Comparison of ENCODE assay signal across 1 cellular context in the genomic region with DNA sequence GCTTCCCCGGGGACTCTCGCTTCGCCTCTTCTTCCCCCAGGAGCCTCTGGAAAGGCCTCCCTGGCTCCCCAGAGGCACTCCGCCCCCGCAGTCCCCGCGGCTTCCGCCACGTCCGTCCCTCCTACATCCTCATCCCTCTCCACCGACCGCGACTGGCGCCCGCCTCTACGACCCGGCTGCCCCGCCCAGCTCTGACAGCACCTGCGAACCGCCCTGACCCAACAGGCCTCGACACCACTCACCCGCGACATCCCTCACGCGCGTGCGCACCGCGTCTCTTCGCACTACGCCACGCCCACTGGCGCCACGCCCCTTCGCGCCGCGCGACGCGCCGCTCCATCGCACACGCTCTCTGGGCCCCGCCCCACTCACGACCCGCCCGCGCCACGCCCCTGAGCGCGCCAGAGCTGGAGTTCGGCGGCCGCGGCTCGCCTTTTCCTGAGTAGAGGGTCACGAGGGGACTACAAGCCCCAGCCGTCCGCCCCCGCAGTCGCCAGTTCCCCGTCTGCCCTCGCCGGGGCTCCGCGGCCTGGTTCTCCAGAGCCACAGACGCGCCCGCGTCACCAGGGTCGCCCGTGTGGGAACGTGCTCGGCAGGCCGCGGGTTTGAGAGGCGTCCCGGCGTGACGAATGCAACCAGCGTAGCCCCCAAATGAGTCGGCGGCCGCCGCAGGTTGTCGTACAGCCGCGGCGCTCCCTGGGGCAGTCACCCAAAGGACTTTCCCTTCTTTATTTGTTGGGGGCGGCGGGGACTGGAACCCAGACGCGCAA.
TF ChIP-seq lines count a peak whose summit lies in the region.

No MANE protein-coding gene starts in this region.

TF ChIP-seq in HepG2, 621 proteins besides CTCF, POLR2A, EP300 and RAD21 (continued from another document and continues in another):
- peak; percentile 97; the same call in 1 of the 2 replicates for TF ChIP-seq ZNF558 (CRISPR knock-in tag; IDR thresholded peaks at IDR 0.05; ENCODE audit: borderline replicate concordance)
- peak; percentile 88 for TF ChIP-seq ZBTB20 (CRISPR knock-in tag; IDR thresholded peaks at IDR 0.05; ENCODE audit: borderline replicate concordance, low read depth)
- TF ChIP-seq FLYWCH1 (CRISPR knock-in tag; IDR thresholded peaks at IDR 0.05): no peak; the same call in 1 of the 2 replicates
- peak; percentile 77 for TF ChIP-seq PHF20 (CRISPR knock-in tag; IDR thresholded peaks at IDR 0.05)
- TF ChIP-seq GATAD2A (CRISPR knock-in tag; IDR thresholded peaks at IDR 0.05): peak; percentile 47
- 0 out of 2 replicates have a peak, but pooled peaks have one; percentile 7 for TF ChIP-seq MYNN (CRISPR knock-in tag; IDR thresholded peaks at IDR 0.05; ENCODE audit: low read depth)
- TF ChIP-seq U2AF1 (optimal IDR thresholded peaks at IDR 0.05; ENCODE audit: low read depth, low read length): peak; percentile 37
- no peak for TF ChIP-seq SCMH1 (CRISPR knock-in tag; IDR thresholded peaks at IDR 0.05; ENCODE audit: borderline replicate concordance)
- TF ChIP-seq NAIF1 (CRISPR knock-in tag; IDR thresholded peaks at IDR 0.05; ENCODE audit: borderline replicate concordance): no peak; the same call in 1 of the 2 replicates
- peak; percentile 75 for TF ChIP-seq ZNF263 (CRISPR knock-in tag; IDR thresholded peaks at IDR 0.05)
- TF ChIP-seq NCOR1 (IDR thresholded peaks at IDR 0.05; ENCODE audit: borderline replicate concordance, low read length): no peak
- TF ChIP-seq, protein P1, sequence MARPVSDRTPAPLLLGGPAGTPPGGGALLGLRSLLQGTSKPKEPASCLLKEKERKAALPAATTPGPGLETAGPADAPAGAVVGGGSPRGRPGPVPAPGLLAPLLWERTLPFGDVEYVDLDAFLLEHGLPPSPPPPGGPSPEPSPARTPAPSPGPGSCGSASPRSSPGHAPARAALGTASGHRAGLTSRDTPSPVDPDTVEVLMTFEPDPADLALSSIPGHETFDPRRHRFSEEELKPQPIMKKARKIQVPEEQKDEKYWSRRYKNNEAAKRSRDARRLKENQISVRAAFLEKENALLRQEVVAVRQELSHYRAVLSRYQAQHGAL (CRISPR knock-in tag; IDR thresholded peaks at IDR 0.05; ENCODE audit: not compliant biosample characterization): peak; percentile 96
- no peak; the same call in none of the 2 replicates for TF ChIP-seq KLF11 (CRISPR knock-in tag; IDR thresholded peaks at IDR 0.05)
- TF ChIP-seq HDAC6 (IDR thresholded peaks at IDR 0.05; ENCODE audit: low read depth, low read length): no peak
- peak; percentile 97 for TF ChIP-seq ZNF44 (CRISPR knock-in tag; IDR thresholded peaks at IDR 0.05)
- no peak for TF ChIP-seq NBN (conservative IDR thresholded peaks at IDR 0.05)
- TF ChIP-seq NR2F1 (CRISPR knock-in tag; IDR thresholded peaks at IDR 0.05): no peak
- peak; percentile 80; the same call in 1 of the 2 replicates for TF ChIP-seq IRX3 (CRISPR knock-in tag; IDR thresholded peaks at IDR 0.05; ENCODE audit: borderline replicate concordance, low read depth)
- TF ChIP-seq ZBTB8A (CRISPR knock-in tag; IDR thresholded peaks at IDR 0.05; ENCODE audit: borderline replicate concordance, low read depth): no peak
- no peak for TF ChIP-seq RFX1 (IDR thresholded peaks at IDR 0.05)
- TF ChIP-seq GATAD1 (CRISPR knock-in tag; IDR thresholded peaks at IDR 0.05): peak; percentile 69; the same call in 1 of the 2 replicates
- TF ChIP-seq ZNF460 (CRISPR knock-in tag; IDR thresholded peaks at IDR 0.05; ENCODE audit: borderline replicate concordance): no peak; the same call in 1 of the 2 replicates
- no peak; the same call in none of the 2 replicates for TF ChIP-seq ARID2 (CRISPR knock-in tag; IDR thresholded peaks at IDR 0.05; ENCODE audit: borderline replicate concordance)
- TF ChIP-seq, protein P2, sequence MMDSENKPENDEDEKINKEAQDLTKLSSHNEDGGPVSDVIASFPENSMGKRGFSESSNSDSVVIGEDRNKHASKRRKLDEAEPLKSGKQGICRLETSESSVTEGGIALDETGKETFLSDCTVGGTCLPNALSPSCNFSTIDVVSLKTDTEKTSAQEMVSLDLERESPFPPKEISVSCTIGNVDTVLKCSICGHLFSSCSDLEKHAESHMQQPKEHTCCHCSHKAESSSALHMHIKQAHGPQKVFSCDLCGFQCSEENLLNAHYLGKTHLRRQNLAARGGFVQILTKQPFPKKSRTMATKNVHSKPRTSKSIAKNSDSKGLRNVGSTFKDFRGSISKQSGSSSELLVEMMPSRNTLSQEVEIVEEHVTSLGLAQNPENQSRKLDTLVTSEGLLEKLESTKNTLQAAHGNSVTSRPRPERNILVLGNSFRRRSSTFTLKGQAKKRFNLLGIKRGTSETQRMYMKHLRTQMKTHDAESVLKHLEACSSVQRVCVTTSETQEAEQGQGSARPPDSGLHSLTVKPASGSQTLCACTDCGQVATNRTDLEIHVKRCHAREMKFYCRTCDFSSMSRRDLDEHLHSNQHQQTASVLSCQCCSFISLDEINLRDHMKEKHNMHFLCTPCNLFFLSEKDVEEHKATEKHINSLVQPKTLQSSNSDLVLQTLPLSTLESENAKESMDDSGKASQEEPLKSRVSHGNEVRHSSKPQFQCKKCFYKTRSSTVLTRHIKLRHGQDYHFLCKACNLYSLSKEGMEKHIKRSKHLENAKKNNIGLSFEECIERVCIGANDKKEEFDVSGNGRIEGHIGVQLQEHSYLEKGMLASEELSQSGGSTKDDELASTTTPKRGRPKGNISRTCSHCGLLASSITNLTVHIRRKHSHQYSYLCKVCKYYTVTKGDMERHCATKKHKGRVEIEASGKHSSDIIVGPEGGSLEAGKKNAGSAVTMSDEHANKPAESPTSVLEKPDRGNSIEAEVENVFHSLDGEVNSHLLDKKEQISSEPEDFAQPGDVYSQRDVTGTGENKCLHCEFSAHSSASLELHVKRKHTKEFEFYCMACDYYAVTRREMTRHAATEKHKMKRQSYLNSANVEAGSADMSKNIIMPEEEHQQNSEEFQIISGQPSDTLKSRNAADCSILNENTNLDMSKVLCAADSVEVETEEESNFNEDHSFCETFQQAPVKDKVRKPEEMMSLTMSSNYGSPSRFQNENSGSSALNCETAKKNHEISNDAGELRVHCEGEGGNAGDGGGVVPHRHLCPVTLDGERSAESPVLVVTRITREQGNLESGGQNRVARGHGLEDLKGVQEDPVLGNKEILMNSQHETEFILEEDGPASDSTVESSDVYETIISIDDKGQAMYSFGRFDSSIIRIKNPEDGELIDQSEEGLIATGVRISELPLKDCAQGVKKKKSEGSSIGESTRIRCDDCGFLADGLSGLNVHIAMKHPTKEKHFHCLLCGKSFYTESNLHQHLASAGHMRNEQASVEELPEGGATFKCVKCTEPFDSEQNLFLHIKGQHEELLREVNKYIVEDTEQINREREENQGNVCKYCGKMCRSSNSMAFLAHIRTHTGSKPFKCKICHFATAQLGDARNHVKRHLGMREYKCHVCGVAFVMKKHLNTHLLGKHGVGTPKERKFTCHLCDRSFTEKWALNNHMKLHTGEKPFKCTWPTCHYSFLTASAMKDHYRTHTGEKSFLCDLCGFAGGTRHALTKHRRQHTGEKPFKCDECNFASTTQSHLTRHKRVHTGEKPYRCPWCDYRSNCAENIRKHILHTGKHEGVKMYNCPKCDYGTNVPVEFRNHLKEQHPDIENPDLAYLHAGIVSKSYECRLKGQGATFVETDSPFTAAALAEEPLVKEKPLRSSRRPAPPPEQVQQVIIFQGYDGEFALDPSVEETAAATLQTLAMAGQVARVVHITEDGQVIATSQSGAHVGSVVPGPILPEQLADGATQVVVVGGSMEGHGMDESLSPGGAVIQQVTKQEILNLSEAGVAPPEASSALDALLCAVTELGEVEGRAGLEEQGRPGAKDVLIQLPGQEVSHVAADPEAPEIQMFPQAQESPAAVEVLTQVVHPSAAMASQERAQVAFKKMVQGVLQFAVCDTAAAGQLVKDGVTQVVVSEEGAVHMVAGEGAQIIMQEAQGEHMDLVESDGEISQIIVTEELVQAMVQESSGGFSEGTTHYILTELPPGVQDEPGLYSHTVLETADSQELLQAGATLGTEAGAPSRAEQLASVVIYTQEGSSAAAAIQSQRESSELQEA (CRISPR knock-in tag; IDR thresholded peaks at IDR 0.05; ENCODE audit: not compliant biosample characterization): peak; percentile 97
- peak; percentile 74 for TF ChIP-seq ZNF557 (CRISPR knock-in tag; IDR thresholded peaks at IDR 0.05)
- TF ChIP-seq, protein P3, sequence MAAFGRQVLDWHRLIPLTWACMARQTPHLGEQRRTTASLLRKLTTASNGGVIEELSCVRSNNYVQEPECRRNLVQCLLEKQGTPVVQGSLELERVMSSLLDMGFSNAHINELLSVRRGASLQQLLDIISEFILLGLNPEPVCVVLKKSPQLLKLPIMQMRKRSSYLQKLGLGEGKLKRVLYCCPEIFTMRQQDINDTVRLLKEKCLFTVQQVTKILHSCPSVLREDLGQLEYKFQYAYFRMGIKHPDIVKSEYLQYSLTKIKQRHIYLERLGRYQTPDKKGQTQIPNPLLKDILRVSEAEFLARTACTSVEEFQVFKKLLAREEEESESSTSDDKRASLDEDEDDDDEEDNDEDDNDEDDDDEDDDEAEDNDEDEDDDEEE (CRISPR knock-in tag; IDR thresholded peaks at IDR 0.05): peak; percentile 85
- TF ChIP-seq ATAD3A (CRISPR knock-in tag; IDR thresholded peaks at IDR 0.05): no peak
- peak; percentile 41; the same call in 1 of the 2 replicates for TF ChIP-seq SIN3A (IDR thresholded peaks at IDR 0.05; ENCODE audit: borderline replicate concordance, low read depth, low read length)
- peak; percentile 92 for TF ChIP-seq ASH2L (IDR thresholded peaks at IDR 0.05; ENCODE audit: insufficient read length, low read depth, low read length)
- TF ChIP-seq, protein P4, sequence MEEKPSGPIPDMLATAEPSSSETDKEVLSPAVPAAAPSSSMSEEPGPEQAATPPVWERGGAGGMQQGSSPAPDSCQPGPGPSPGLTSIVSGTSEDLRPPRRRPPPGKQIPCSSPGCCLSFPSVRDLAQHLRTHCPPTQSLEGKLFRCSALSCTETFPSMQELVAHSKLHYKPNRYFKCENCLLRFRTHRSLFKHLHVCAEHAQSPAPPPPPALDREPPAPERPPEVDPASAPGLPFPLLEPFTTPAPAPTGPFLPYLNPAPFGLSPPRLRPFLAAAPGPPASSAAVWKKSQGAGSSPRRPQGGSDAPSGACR (CRISPR knock-in tag; IDR thresholded peaks at IDR 0.05): no peak
- TF ChIP-seq, protein P5, sequence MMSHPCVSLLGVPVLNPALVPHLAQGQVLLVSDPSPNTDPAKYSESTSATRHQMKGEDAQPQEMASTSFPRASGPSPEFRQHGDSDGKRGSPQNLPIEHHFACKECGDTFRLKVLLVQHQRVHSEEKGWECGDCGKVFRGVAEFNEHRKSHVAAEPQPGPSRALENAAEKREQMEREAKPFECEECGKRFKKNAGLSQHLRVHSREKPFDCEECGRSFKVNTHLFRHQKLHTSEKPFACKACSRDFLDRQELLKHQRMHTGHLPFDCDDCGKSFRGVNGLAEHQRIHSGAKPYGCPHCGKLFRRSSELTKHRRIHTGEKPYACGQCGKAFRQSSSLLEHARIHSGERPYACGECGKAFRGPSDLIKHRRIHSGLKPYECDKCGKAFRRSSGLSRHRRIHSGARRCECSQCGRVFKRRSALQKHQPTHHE (CRISPR knock-in tag; IDR thresholded peaks at IDR 0.05; ENCODE audit: borderline replicate concordance): peak; percentile 98
- peak; percentile 98 for TF ChIP-seq RBFOX2 (IDR thresholded peaks at IDR 0.05; ENCODE audit: low read depth, low read length)
- peak; percentile 19; the same call in 1 of the 2 replicates for TF ChIP-seq ZSCAN9 (CRISPR knock-in tag; IDR thresholded peaks at IDR 0.05; ENCODE audit: borderline replicate concordance)
- TF ChIP-seq, protein P6, sequence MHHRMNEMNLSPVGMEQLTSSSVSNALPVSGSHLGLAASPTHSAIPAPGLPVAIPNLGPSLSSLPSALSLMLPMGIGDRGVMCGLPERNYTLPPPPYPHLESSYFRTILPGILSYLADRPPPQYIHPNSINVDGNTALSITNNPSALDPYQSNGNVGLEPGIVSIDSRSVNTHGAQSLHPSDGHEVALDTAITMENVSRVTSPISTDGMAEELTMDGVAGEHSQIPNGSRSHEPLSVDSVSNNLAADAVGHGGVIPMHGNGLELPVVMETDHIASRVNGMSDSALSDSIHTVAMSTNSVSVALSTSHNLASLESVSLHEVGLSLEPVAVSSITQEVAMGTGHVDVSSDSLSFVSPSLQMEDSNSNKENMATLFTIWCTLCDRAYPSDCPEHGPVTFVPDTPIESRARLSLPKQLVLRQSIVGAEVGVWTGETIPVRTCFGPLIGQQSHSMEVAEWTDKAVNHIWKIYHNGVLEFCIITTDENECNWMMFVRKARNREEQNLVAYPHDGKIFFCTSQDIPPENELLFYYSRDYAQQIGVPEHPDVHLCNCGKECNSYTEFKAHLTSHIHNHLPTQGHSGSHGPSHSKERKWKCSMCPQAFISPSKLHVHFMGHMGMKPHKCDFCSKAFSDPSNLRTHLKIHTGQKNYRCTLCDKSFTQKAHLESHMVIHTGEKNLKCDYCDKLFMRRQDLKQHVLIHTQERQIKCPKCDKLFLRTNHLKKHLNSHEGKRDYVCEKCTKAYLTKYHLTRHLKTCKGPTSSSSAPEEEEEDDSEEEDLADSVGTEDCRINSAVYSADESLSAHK (CRISPR knock-in tag; IDR thresholded peaks at IDR 0.05; ENCODE audit: borderline replicate concordance): no peak
- peak; percentile 80; the same call in 1 of the 2 replicates for TF ChIP-seq ZNF749 (CRISPR knock-in tag; IDR thresholded peaks at IDR 0.05; ENCODE audit: borderline replicate concordance)
- TF ChIP-seq, protein P7, sequence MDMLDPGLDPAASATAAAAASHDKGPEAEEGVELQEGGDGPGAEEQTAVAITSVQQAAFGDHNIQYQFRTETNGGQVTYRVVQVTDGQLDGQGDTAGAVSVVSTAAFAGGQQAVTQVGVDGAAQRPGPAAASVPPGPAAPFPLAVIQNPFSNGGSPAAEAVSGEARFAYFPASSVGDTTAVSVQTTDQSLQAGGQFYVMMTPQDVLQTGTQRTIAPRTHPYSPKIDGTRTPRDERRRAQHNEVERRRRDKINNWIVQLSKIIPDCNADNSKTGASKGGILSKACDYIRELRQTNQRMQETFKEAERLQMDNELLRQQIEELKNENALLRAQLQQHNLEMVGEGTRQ (IDR thresholded peaks at IDR 0.05; ENCODE audit: low read depth, low read length): no peak
- TF ChIP-seq, protein P7 (CRISPR knock-in tag; IDR thresholded peaks at IDR 0.05; ENCODE audit: borderline replicate concordance): peak; percentile 53; the same call in 1 of the 2 replicates
- TF ChIP-seq CENPX (CRISPR knock-in tag; IDR thresholded peaks at IDR 0.05): no peak
- peak; percentile 60 for TF ChIP-seq ISL2 (CRISPR knock-in tag; IDR thresholded peaks at IDR 0.05)
- TF ChIP-seq, protein P8, sequence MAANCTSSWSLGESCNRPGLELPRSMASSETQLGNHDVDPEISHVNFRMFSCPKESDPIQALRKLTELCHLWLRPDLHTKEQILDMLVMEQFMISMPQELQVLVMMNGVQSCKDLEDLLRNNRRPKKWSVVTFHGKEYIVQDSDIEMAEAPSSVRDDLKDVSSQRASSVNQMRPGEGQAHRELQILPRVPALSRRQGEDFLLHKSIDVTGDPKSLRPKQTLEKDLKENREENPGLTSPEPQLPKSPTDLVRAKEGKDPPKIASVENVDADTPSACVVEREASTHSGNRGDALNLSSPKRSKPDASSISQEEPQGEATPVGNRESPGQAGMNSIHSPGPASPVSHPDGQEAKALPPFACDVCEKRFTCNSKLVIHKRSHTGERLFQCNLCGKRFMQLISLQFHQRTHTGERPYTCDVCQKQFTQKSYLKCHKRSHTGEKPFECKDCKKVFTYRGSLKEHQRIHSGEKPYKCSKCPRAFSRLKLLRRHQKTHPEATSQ (CRISPR knock-in tag; IDR thresholded peaks at IDR 0.05; ENCODE audit: borderline replicate concordance): peak; percentile 94
- TF ChIP-seq TSC22D2 (CRISPR knock-in tag; IDR thresholded peaks at IDR 0.05; ENCODE audit: borderline replicate concordance): no peak; the same call in 1 of the 2 replicates
